8 cellular contexts compared by ENCODE assay signal in the genomic region with DNA sequence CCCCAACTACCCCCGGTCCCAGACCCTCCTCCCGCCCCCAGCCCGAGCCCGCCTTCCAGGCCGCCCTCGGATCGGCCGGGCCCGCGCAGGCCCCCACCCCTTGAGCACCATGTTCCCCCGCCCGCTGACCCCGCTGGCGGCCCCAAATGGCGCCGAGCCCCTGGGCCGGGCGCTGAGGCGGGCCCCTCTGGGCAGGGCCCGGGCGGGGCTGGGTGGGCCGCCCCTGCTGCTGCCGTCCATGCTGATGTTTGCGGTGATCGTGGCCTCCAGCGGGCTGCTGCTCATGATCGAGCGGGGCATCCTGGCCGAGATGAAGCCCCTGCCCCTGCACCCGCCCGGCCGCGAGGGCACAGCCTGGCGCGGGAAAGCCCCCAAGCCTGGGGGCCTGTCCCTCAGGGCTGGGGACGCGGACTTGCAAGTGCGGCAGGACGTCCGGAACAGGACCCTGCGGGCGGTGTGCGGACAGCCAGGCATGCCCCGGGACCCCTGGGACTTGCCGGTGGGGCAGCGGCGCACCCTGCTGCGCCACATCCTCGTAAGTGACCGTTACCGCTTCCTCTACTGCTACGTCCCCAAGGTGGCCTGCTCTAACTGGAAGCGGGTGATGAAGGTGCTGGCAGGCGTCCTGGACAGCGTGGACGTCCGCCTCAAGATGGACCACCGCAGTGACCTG. TPM values are rescaled to one million over a fixed set of nuclear protein-coding genes. Genes with fewer than 3 reads are reported as not detected.
DNase-seq lines count a peak whose midpoint lies in the region; ATAC-seq and TF ChIP-seq lines count a peak whose summit lies in the region.

No MANE protein-coding gene starts in this region.

- H3K4me1 Mint-ChIP-seq in natural killer cell, result peaks cover 7 to 14% of the 10 kb centered on the region in 2 donors

- ATAC-seq in HG03139 (IDR thresholded peaks at IDR 0.05; ENCODE audit: unreplicated experiment), result peak; percentile 29
- peak; percentile 52 to 60 (median 58) for ATAC-seq in natural killer cell

- TF ChIP-seq CTCF in WI38 (IDR thresholded peaks at IDR 0.05; ENCODE audit: low read depth, low read length), result no peak
- TF ChIP-seq CTCF in epithelial cell of proximal tubule (conservative IDR thresholded peaks at IDR 0.05; ENCODE audit: low read depth, low read length), result no peak
- TF ChIP-seq CTCF in natural killer cell (IDR thresholded peaks at IDR 0.05), result no peak

- H3K4me3 ChIP-seq in WI38 (ENCODE audit: low read depth, low read length), result peak overlapping the region; percentile 76
- H3K4me3 ChIP-seq in epithelial cell of proximal tubule (ENCODE audit: low read depth, low read length), result peak overlapping the region; percentile 75

- H3K36me3 Mint-ChIP-seq in natural killer cell, result no peaks in the 10 kb centered on the region

- intact Hi-C loops in natural killer cell (cut with micrococcal nuclease), result loop anchor here (2.0 kb wide), 1 partner anchor 16 kb away; no protein-coding TSS in a partner anchor

- DNase-seq in activated T-cell treated with anti-CD3 and anti-CD28 coated beads, Interleukin-2, amount 50 U/mL, for 1 hour, result peak; percentile 49
- no peak for DNase-seq in activated T-cell treated with anti-CD3 and anti-CD28 coated beads for 4 hours
- DNase-seq in epithelial cell of proximal tubule (ENCODE audit: low read depth), result no peak
- DNase-seq in natural killer cell, result peak; percentile 47
- DNase-seq in GOT3 (lab: John Stamatoyannopoulos, UW), result no peak
- no peak for DNase-seq in inferior parietal cortex (ENCODE audit: extremely low spot score)

- H3K27me3 Mint-ChIP-seq in natural killer cell (ENCODE audit: low read depth in 2 of 2), result no peaks in the 10 kb centered on the region

- H3K27ac Mint-ChIP-seq in natural killer cell, result peak overlapping the region; percentile 73 to 89

- H3K4me3 Mint-ChIP-seq in natural killer cell, result peak overlapping the region; percentile 89

- H3K9me3 Mint-ChIP-seq in natural killer cell, result no peaks in the 10 kb centered on the region

RNA-seq across cellular contexts. Expression of a gene that starts 0.5 kb away (rescaled TPM):
- total RNA-seq in epithelial cell of proximal tubule, result 14.4 and 20.0 TPM in 2 replicates
- 10 to 100 TPM in 2 of 3 donors, 1 to 10 TPM in 1; 9.8 to 16.7 (median 12.9) TPM for total RNA-seq in natural killer cell

RNA-seq across cellular contexts. Expression of a gene that starts 30.5 kb away (rescaled TPM):
- 14.0 and 15.7 TPM in 2 replicates for total RNA-seq in epithelial cell of proximal tubule
- total RNA-seq in natural killer cell, result 10 to 100 TPM; 29.4 to 48.9 (median 41.8) TPM

Comparison
In these comparisons a context has a peak if more than half of its experiments do, and no peak if none do; other contexts are left out.
1. DNase-seq: peak in activated T-cell treated with anti-CD3 and anti-CD28 coated beads, Interleukin-2, amount 50 U/mL, for 1 hour (single experiment) and natural killer cell (single experiment); none in activated T-cell treated with anti-CD3 and anti-CD28 coated beads for 4 hours (single experiment), epithelial cell of proximal tubule (single experiment), GOT3 (single experiment) and inferior parietal cortex (single experiment).